In genomic region chr3:139355502-139355901, GRCh38 we compare ENCODE assay signal across 1 cellular context.
TF ChIP-seq lines count a peak whose summit lies in the region.

No MANE protein-coding gene starts in this region.

TF ChIP-seq in K562, 482 proteins besides CTCF, POLR2A, EP300 and RAD21 (continued from another document and continues in another):
- no peak for TF ChIP-seq ZNF740 (CRISPR knock-in tag; IDR thresholded peaks at IDR 0.05)
- TF ChIP-seq ZNF740 (tag; IDR thresholded peaks at IDR 0.05): no peak
- no peak for TF ChIP-seq MTA2 (IDR thresholded peaks at IDR 0.05; ENCODE audit: low read depth)
- no peak for TF ChIP-seq NCOA4 (IDR thresholded peaks at IDR 0.05; ENCODE audit: partially characterized antibody)
- no peak for TF ChIP-seq SRSF3 (IDR thresholded peaks at IDR 0.05; ENCODE audit: insufficient read depth, low read length)
- TF ChIP-seq FOXP4 (CRISPR knock-in tag; IDR thresholded peaks at IDR 0.05; ENCODE audit: borderline replicate concordance): no peak
- TF ChIP-seq SP2 (IDR thresholded peaks at IDR 0.05; ENCODE audit: extremely low read depth, low read depth, low read length, poor library complexity, severe bottlenecking): no peak
- TF ChIP-seq, protein P1, sequence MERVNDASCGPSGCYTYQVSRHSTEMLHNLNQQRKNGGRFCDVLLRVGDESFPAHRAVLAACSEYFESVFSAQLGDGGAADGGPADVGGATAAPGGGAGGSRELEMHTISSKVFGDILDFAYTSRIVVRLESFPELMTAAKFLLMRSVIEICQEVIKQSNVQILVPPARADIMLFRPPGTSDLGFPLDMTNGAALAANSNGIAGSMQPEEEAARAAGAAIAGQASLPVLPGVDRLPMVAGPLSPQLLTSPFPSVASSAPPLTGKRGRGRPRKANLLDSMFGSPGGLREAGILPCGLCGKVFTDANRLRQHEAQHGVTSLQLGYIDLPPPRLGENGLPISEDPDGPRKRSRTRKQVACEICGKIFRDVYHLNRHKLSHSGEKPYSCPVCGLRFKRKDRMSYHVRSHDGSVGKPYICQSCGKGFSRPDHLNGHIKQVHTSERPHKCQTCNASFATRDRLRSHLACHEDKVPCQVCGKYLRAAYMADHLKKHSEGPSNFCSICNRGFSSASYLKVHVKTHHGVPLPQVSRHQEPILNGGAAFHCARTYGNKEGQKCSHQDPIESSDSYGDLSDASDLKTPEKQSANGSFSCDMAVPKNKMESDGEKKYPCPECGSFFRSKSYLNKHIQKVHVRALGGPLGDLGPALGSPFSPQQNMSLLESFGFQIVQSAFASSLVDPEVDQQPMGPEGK (CRISPR knock-in tag; IDR thresholded peaks at IDR 0.05; ENCODE audit: borderline replicate concordance): no peak
- TF ChIP-seq ZNF24 (IDR thresholded peaks at IDR 0.05): no peak
- no peak for TF ChIP-seq PTTG1 (tag; IDR thresholded peaks at IDR 0.05; ENCODE audit: low read depth)
- TF ChIP-seq ZC3H11A (IDR thresholded peaks at IDR 0.05; ENCODE audit: low read depth, low read length): no peak
- no peak; the same call in 1 of the 2 replicates for TF ChIP-seq USF2 (CRISPR knock-in tag; IDR thresholded peaks at IDR 0.05)
- no peak for TF ChIP-seq XRCC5 (IDR thresholded peaks at IDR 0.05; ENCODE audit: low read depth, low read length)
- no peak for TF ChIP-seq BACH1 (tag; IDR thresholded peaks at IDR 0.05)
- no peak for TF ChIP-seq STAT5A (IDR thresholded peaks at IDR 0.05; ENCODE audit: borderline replicate concordance, low read length)
- no peak for TF ChIP-seq TEAD2 (tag; IDR thresholded peaks at IDR 0.05)
- TF ChIP-seq POU5F1 (IDR thresholded peaks at IDR 0.05; ENCODE audit: borderline replicate concordance, low read depth, low read length, partially characterized antibody): no peak
- no peak for TF ChIP-seq RFX5 (IDR thresholded peaks at IDR 0.05; ENCODE audit: low read depth, low read length)
- TF ChIP-seq HDAC8 (tag; IDR thresholded peaks at IDR 0.05): no peak
- TF ChIP-seq, protein P2, sequence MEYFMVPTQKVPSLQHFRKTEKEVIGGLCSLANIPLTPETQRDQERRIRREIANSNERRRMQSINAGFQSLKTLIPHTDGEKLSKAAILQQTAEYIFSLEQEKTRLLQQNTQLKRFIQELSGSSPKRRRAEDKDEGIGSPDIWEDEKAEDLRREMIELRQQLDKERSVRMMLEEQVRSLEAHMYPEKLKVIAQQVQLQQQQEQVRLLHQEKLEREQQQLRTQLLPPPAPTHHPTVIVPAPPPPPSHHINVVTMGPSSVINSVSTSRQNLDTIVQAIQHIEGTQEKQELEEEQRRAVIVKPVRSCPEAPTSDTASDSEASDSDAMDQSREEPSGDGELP (CRISPR knock-in tag; IDR thresholded peaks at IDR 0.05; ENCODE audit: borderline replicate concordance): no peak
- no peak for TF ChIP-seq SMARCE1 (IDR thresholded peaks at IDR 0.05)
- TF ChIP-seq STAT5B (CRISPR knock-in tag; IDR thresholded peaks at IDR 0.05): no peak
- TF ChIP-seq TCF7L2 (IDR thresholded peaks at IDR 0.05; ENCODE audit: low read depth, low read length): no peak
- TF ChIP-seq RAD51 (IDR thresholded peaks at IDR 0.05; ENCODE audit: borderline replicate concordance, low read depth): peak; percentile 35; the same call in 1 of the 2 replicates
- no peak for TF ChIP-seq ILK (tag; IDR thresholded peaks at IDR 0.05; ENCODE audit: borderline replicate concordance, low read depth)
- peak; percentile 79 for TF ChIP-seq CEBPB (tag; IDR thresholded peaks at IDR 0.05)
- no peak for TF ChIP-seq SLC30A9 (CRISPR knock-in tag; IDR thresholded peaks at IDR 0.05)
- TF ChIP-seq, protein P3, sequence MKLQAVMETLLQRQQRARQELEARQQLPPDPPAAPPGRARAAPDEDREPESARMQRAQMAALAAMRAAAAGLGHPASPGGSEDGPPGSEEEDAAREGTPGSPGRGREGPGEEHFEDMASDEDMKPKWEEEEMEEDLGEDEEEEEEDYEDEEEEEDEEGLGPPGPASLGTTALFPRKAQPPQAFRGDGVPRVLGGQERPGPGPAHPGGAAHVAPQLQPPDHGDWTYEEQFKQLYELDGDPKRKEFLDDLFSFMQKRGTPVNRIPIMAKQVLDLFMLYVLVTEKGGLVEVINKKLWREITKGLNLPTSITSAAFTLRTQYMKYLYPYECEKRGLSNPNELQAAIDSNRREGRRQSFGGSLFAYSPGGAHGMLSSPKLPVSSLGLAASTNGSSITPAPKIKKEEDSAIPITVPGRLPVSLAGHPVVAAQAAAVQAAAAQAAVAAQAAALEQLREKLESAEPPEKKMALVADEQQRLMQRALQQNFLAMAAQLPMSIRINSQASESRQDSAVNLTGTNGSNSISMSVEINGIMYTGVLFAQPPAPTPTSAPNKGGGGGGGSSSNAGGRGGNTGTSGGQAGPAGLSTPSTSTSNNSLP (IDR thresholded peaks at IDR 0.05; ENCODE audit: borderline replicate concordance, low read depth, low read length): no peak
- TF ChIP-seq NEUROD1 (IDR thresholded peaks at IDR 0.05; ENCODE audit: borderline replicate concordance, low read depth, low read length, partially characterized antibody): no peak
- TF ChIP-seq ATF3 (IDR thresholded peaks at IDR 0.05): peak; percentile 93
- TF ChIP-seq ATF3 (CRISPR knock-in tag; conservative IDR thresholded peaks at IDR 0.05): no peak
- TF ChIP-seq BHLHE40 (IDR thresholded peaks at IDR 0.05; ENCODE audit: low read length): peak; percentile 38; the same call in 1 of the 2 replicates
- 0 out of 2 replicates have a peak, but pooled peaks have one; percentile 27 for TF ChIP-seq ATF7 (IDR thresholded peaks at IDR 0.05)
- no peak for TF ChIP-seq CBFA2T3 (IDR thresholded peaks at IDR 0.05)
- TF ChIP-seq, protein P4, sequence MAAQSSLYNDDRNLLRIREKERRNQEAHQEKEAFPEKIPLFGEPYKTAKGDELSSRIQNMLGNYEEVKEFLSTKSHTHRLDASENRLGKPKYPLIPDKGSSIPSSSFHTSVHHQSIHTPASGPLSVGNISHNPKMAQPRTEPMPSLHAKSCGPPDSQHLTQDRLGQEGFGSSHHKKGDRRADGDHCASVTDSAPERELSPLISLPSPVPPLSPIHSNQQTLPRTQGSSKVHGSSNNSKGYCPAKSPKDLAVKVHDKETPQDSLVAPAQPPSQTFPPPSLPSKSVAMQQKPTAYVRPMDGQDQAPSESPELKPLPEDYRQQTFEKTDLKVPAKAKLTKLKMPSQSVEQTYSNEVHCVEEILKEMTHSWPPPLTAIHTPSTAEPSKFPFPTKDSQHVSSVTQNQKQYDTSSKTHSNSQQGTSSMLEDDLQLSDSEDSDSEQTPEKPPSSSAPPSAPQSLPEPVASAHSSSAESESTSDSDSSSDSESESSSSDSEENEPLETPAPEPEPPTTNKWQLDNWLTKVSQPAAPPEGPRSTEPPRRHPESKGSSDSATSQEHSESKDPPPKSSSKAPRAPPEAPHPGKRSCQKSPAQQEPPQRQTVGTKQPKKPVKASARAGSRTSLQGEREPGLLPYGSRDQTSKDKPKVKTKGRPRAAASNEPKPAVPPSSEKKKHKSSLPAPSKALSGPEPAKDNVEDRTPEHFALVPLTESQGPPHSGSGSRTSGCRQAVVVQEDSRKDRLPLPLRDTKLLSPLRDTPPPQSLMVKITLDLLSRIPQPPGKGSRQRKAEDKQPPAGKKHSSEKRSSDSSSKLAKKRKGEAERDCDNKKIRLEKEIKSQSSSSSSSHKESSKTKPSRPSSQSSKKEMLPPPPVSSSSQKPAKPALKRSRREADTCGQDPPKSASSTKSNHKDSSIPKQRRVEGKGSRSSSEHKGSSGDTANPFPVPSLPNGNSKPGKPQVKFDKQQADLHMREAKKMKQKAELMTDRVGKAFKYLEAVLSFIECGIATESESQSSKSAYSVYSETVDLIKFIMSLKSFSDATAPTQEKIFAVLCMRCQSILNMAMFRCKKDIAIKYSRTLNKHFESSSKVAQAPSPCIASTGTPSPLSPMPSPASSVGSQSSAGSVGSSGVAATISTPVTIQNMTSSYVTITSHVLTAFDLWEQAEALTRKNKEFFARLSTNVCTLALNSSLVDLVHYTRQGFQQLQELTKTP (IDR thresholded peaks at IDR 0.05; ENCODE audit: low read depth in 1 of 2, partially characterized antibody in 2 of 2): no peak
- TF ChIP-seq HIVEP1 (CRISPR knock-in tag; IDR thresholded peaks at IDR 0.05): no peak
- no peak for TF ChIP-seq WHSC1 (IDR thresholded peaks at IDR 0.05; ENCODE audit: low read length)
- no peak for TF ChIP-seq PHF21A (IDR thresholded peaks at IDR 0.05; ENCODE audit: borderline replicate concordance, low read depth)
- TF ChIP-seq SREBF1 (IDR thresholded peaks at IDR 0.05; ENCODE audit: borderline replicate concordance, low read depth, low read length): no peak
- TF ChIP-seq ZNF407 (IDR thresholded peaks at IDR 0.05; ENCODE audit: low read depth): no peak
- no peak for TF ChIP-seq HDAC2 (IDR thresholded peaks at IDR 0.05)
- TF ChIP-seq ZNF695 (CRISPR knock-in tag; IDR thresholded peaks at IDR 0.05): no peak
- no peak for TF ChIP-seq SRSF1 (IDR thresholded peaks at IDR 0.05; ENCODE audit: low read depth, low read length)
